ENCODE assay signal across 23 cellular contexts in genomic region chr3:64551697-64552096, GRCh38.
DNase-seq lines count a peak whose midpoint lies in the region; ATAC-seq and TF ChIP-seq lines count a peak whose summit lies in the region.
"Had no signal": no experiment of that assay in that cellular context is flagged by ENCODE, and none has a peak within 500 bp of the region (broad histone marks: within the 10 kb centered on the region; RNA-seq: fewer than 3 reads in every experiment).

No MANE protein-coding gene starts in this region.

- H3K27me3 Mint-ChIP-seq in Caco-2 (ENCODE audit: insufficient read depth, unreplicated experiment), result peaks cover 3% of the 10 kb centered on the region
- H3K27me3 Mint-ChIP-seq: CD8-positive, alpha-beta memory T cell had no signal

- no peaks in the 10 kb centered on the region for H3K79me2 ChIP-seq in PC-3 (ENCODE audit: low read length)
- H3K79me2 ChIP-seq in hepatocyte, result no peaks in the 10 kb centered on the region

- TF ChIP-seq POLR2A in sigmoid colon (IDR thresholded peaks at IDR 0.05), result no peak

- H3K27ac Mint-ChIP-seq in Caco-2 (ENCODE audit: unreplicated experiment), result peak overlapping the region; percentile 89
- H3K27ac Mint-ChIP-seq: CD8-positive, alpha-beta memory T cell; HFFc6 had no signal

- no peak for TF ChIP-seq CTCF in Caco-2 (IDR thresholded peaks at IDR 0.05; ENCODE audit: insufficient read depth in 1 of 2, low read depth in 1 of 2, low read length in 1 of 2, severe bottlenecking in 1 of 2, unreplicated experiment in 1 of 2)
- TF ChIP-seq CTCF in PC-3 (conservative IDR thresholded peaks at IDR 0.05; ENCODE audit: low read depth, low read length), result no peak
- TF ChIP-seq CTCF in hepatocyte (IDR thresholded peaks at IDR 0.05; ENCODE audit: poor library complexity), result no peak
- no peak for TF ChIP-seq CTCF in sigmoid colon (IDR thresholded peaks at IDR 0.05)

- no peak overlapping the region for H3K4me3 Mint-ChIP-seq in Caco-2 (ENCODE audit: unreplicated experiment)
- H3K4me3 Mint-ChIP-seq: CD8-positive, alpha-beta memory T cell; HFFc6; IgD-negative memory B cell had no signal

- H3K4me3 ChIP-seq in Caco-2 (ENCODE audit: low read depth, low read length), result no peak overlapping the region
- no peak overlapping the region for H3K4me3 ChIP-seq in PC-3 (ENCODE audit: low read length)
- H3K4me3 ChIP-seq in hepatocyte, result no peak overlapping the region
- no peak overlapping the region for H3K4me3 ChIP-seq in sigmoid colon
- H3K4me3 ChIP-seq: BLaER1 treated with 17β-estradiol and CSF1 and Interleukin-3, amounts not matched to agents 10 nM and 100 nM; MG63 had no signal

- H3F3A ChIP-seq in PC-3 (ENCODE audit: low read length, unreplicated experiment), result no peaks in the 10 kb centered on the region

- H3K36me3 Mint-ChIP-seq in Caco-2 (ENCODE audit: insufficient read depth, unreplicated experiment), result no peaks in the 10 kb centered on the region
- H3K36me3 Mint-ChIP-seq: CD8-positive, alpha-beta memory T cell had no signal

- H3K27ac ChIP-seq in PC-3 (ENCODE audit: low read length) (no peak overlapping the region), hepatocyte (peak overlapping the region; percentile 5), sigmoid colon (peak overlapping the region; percentile 76 to 93 (median 84))
- H3K27ac ChIP-seq: BLaER1 treated with 17β-estradiol and CSF1 and Interleukin-3, amounts not matched to agents 10 nM and 100 nM had no signal

- no peaks in the 10 kb centered on the region; the same call in 1 of the 2 replicates for H3K27me3 ChIP-seq in Caco-2 (replicated peaks; ENCODE audit: control insufficient read depth, insufficient read depth, low read length)
- H3K27me3 ChIP-seq in PC-3 (ENCODE audit: low read length), result no peaks in the 10 kb centered on the region
- no peaks in the 10 kb centered on the region for H3K27me3 ChIP-seq in hepatocyte
- H3K27me3 ChIP-seq in sigmoid colon, result no peaks in the 10 kb centered on the region
- H3K27me3 ChIP-seq: BLaER1 treated with 17β-estradiol and CSF1 and Interleukin-3, amounts not matched to agents 10 nM and 100 nM; MG63 had no signal

- peak; percentile 73 to 78 for DNase-seq in Caco-2
- DNase-seq in PC-3, result peak; percentile 1
- no peak for DNase-seq in hepatocyte (ENCODE audit: low spot score)
- no peak for DNase-seq in sigmoid colon
- DNase-seq in NAMALWA (ENCODE audit: low spot score), result no peak
- DNase-seq in activated naive CD4-positive, alpha-beta T cell treated with Interleukin-2 at 50 U/mL for 16 hours, result no peak
- DNase-seq: CD8-positive, alpha-beta memory T cell; DMS79 treated with DMSO at 0.1 percent for 48 hours; H7; HFFc6; Karpas-422; MG63; NCI-H1092; NCI-H146; NCI-H2029 treated with DMSO at 0.1 percent for 48 hours; NCI-H2171 treated with DMSO at 0.1 percent for 48 hours; NCI-H446 treated with DMSO at 0.1 percent for 48 hours; NCI-H69; SK-N-SH had no signal

- H4K20me1 ChIP-seq in PC-3 (ENCODE audit: low read length), result no peaks in the 10 kb centered on the region
- H4K20me1 ChIP-seq in hepatocyte (ENCODE audit: insufficient read depth, poor library complexity, severe bottlenecking), result no peaks in the 10 kb centered on the region
- H4K20me1 ChIP-seq: BLaER1 treated with 17β-estradiol and CSF1 and Interleukin-3, amounts not matched to agents 10 nM and 100 nM had no signal

- POLR2A ChIA-PET in Caco-2 (lab: Charles Lee), result no interaction called here
- POLR2A ChIA-PET in PC-3 (lab: Charles Lee; ENCODE audit: unreplicated experiment), result no interaction called here

- no peak for ATAC-seq in PC-3
- ATAC-seq in HG03432 (IDR thresholded peaks at IDR 0.05; ENCODE audit: unreplicated experiment), result no peak
- ATAC-seq: Right ventricle myocardium inferior had no signal

- no peaks in the 10 kb centered on the region for H3K9me3 ChIP-seq in Caco-2
- H3K9me3 ChIP-seq in PC-3 (ENCODE audit: low read length), result no peaks in the 10 kb centered on the region
- H3K9me3 ChIP-seq in hepatocyte (ENCODE audit: low read depth), result no peaks in the 10 kb centered on the region
- no peaks in the 10 kb centered on the region for H3K9me3 ChIP-seq in sigmoid colon
- H3K9me3 ChIP-seq: BLaER1 treated with 17β-estradiol and CSF1 and Interleukin-3, amounts not matched to agents 10 nM and 100 nM; MG63; SK-N-SH had no signal

- H3K4me2 ChIP-seq in PC-3 (ENCODE audit: low read length) (no peak overlapping the region), hepatocyte (no peak overlapping the region)
- H3K4me2 ChIP-seq: BLaER1 treated with 17β-estradiol and CSF1 and Interleukin-3, amounts not matched to agents 10 nM and 100 nM; SK-N-SH had no signal

- H3K9me2 ChIP-seq in PC-3 (replicated peaks; ENCODE audit: low read length), result no peaks in the 10 kb centered on the region
- no peaks in the 10 kb centered on the region for H3K9me2 ChIP-seq in hepatocyte (replicated peaks; ENCODE audit: insufficient read depth)
- H3K9me2 ChIP-seq: SK-N-SH had no signal

- peaks cover 23% of the 10 kb centered on the region for H3K4me1 Mint-ChIP-seq in Caco-2 (ENCODE audit: low read depth, unreplicated experiment)
- H3K4me1 Mint-ChIP-seq: CD8-positive, alpha-beta memory T cell had no signal

- H2AFZ ChIP-seq in PC-3 (ENCODE audit: low read length) (no peak overlapping the region), hepatocyte (no peak overlapping the region)

- H3K4me1 ChIP-seq in Caco-2 (peaks cover 29% of the 10 kb centered on the region), PC-3 (ENCODE audit: insufficient read depth, low read length) (no peaks in the 10 kb centered on the region), hepatocyte (ENCODE audit: insufficient read depth) (peaks cover 13% of the 10 kb centered on the region), sigmoid colon (peaks cover 0 to 60% (median 40%) of the 10 kb centered on the region in 4 donors)
- H3K4me1 ChIP-seq: BLaER1 treated with 17β-estradiol and CSF1 and Interleukin-3, amounts not matched to agents 10 nM and 100 nM had no signal

- BruUV-seq in Caco-2 (replicated peaks; lab: Mats Ljungman, UMichigan) (no TSS peak), PC-3 (replicated peaks; lab: Mats Ljungman, UMichigan) (no TSS peak)

- H3K9me3 Mint-ChIP-seq in Caco-2 (ENCODE audit: unreplicated experiment), result no peaks in the 10 kb centered on the region
- H3K9me3 Mint-ChIP-seq: HFFc6 had no signal

- H3K36me3 ChIP-seq in Caco-2 (ENCODE audit: control insufficient read depth, insufficient read depth, low read length) (no peaks in the 10 kb centered on the region), PC-3 (ENCODE audit: low read depth, low read length) (no peaks in the 10 kb centered on the region), hepatocyte (replicated peaks; ENCODE audit: insufficient read depth, low read depth) (no peaks in the 10 kb centered on the region), sigmoid colon (peaks cover 0 to 2% (median 0%) of the 10 kb centered on the region in 4 donors)
- H3K36me3 ChIP-seq: BLaER1 treated with 17β-estradiol and CSF1 and Interleukin-3, amounts not matched to agents 10 nM and 100 nM; MG63 had no signal

- no peak overlapping the region for H3K9ac ChIP-seq in PC-3 (ENCODE audit: low read length)
- H3K9ac ChIP-seq: BLaER1 treated with 17β-estradiol and CSF1 and Interleukin-3, amounts not matched to agents 10 nM and 100 nM; SK-N-SH had no signal

- 74% methylated on average over 1 of the region's 1 CpG for WGBS in hepatocyte (ENCODE audit: low lambda C conversion rate, missing lambda C conversion rate)
- WGBS in sigmoid colon, 2 donors, result 92% methylated on average over 1 of the region's 1 CpG

- TF ChIP-seq EP300 in sigmoid colon (IDR thresholded peaks at IDR 0.05), result no peak

- intact Hi-C loops in Caco-2 (cut with micrococcal nuclease; ENCODE audit: unreplicated experiment), result loop anchor here (1.0 to 5.0 kb wide), 7 partner anchors 15 to 393 kb away; partner anchors contain the start of gene ADAMTS9
- intact Hi-C loops in PC-3 (cut with micrococcal nuclease), result no loop called here
- intact Hi-C loops in sigmoid colon (cut with DNase I), result loop anchor here (5.0 kb wide), 1 partner anchor 116 kb away; no protein-coding TSS in a partner anchor

- CTCF ChIA-PET in Caco-2 (lab: Charles Lee), result interaction anchor here (0.6 to 1.6 kb wide), 5 partner anchors 17 to 81 kb away, joined by 3 to 8 read pairs (median 5); no protein-coding TSS in a partner anchor
- CTCF ChIA-PET in PC-3 (lab: Charles Lee), result no interaction called here

Comparison
In these comparisons a context has a peak if more than half of its experiments do, and no peak if none do; other contexts are left out.
1. DNase-seq: peak in Caco-2 (2 of 2) and PC-3 (single experiment); none in hepatocyte (single experiment), sigmoid colon (single experiment), NAMALWA (single experiment) and activated naive CD4-positive, alpha-beta T cell treated with Interleukin-2 at 50 U/mL for 16 hours (single experiment).